1 cellular context compared by ENCODE assay signal in genomic region chrX:140917354-140918115, GRCh38.
TF ChIP-seq lines count a peak whose summit lies in the region.

No MANE protein-coding gene starts in this region.

TF ChIP-seq in A549, 52 proteins besides CTCF, POLR2A, EP300 and RAD21 (continued from another document):
- TF ChIP-seq ZFP36 (IDR thresholded peaks at IDR 0.05; ENCODE audit: borderline replicate concordance, partially characterized antibody) (no peak), FOSL2 (IDR thresholded peaks at IDR 0.05) (no peak), FOSL2 (CRISPR knock-in tag; IDR thresholded peaks at IDR 0.05) (no peak), ZSCAN20 (CRISPR knock-in tag; IDR thresholded peaks at IDR 0.05) (no peak), ATOH8 (CRISPR knock-in tag; IDR thresholded peaks at IDR 0.05; ENCODE audit: low read depth) (no peak), HEYL (CRISPR knock-in tag; IDR thresholded peaks at IDR 0.05) (no peak)
